ENCODE assay signal across 9 cellular contexts in genomic region chr10:15898046-15898445, GRCh38. TPM values are rescaled to one million over a fixed set of nuclear protein-coding genes. Genes with fewer than 3 reads are reported as not detected.
DNase-seq lines count a peak whose midpoint lies in the region; ATAC-seq and TF ChIP-seq lines count a peak whose summit lies in the region.
"Had no signal": no experiment of that assay in that cellular context is flagged by ENCODE, and none has a peak within 500 bp of the region (broad histone marks: within the 10 kb centered on the region; RNA-seq: fewer than 3 reads in every experiment).

No MANE protein-coding gene starts in this region.

- DNase-seq in SHP77 treated with DMSO at 0.1 percent for 48 hours (lab: John Stamatoyannopoulos, UW) (peak; percentile 7), SHP77 (lab: John Stamatoyannopoulos, UW) (no peak), choroid plexus epithelial cell (ENCODE audit: low read depth) (peak; percentile 57), smooth muscle cell (lab: John Stamatoyannopoulos, UW; ENCODE audit: unreplicated experiment) (no peak), gastrocnemius medialis (no peak), occipital lobe (lab: John Stamatoyannopoulos, UW) (no peak), NCI-H1105 (lab: John Stamatoyannopoulos, UW) (no peak)
- DNase-seq: activated CD4-positive, alpha-beta T cell treated with anti-CD3 and anti-CD28 coated beads, Interleukin-2, amount 50 U/mL, for 48 hours had no signal

- peak; percentile 32 for TF ChIP-seq CTCF in LNCAP (IDR thresholded peaks at IDR 0.05)
- TF ChIP-seq CTCF in choroid plexus epithelial cell (conservative IDR thresholded peaks at IDR 0.05; ENCODE audit: low read depth, low read length) = peak; percentile 49
- TF ChIP-seq CTCF in smooth muscle cell (IDR thresholded peaks at IDR 0.05; ENCODE audit: borderline replicate concordance, insufficient read depth, poor library complexity, severe bottlenecking) = peak; percentile 24
- no peak for TF ChIP-seq CTCF in gastrocnemius medialis (IDR thresholded peaks at IDR 0.05 in 4 of 5, conservative IDR thresholded peaks at IDR 0.05 in 1 of 5)

- H3K79me2 ChIP-seq in smooth muscle cell (ENCODE audit: low read depth) = no peaks in the 10 kb centered on the region

- H3K27ac ChIP-seq in smooth muscle cell (ENCODE audit: low read depth) = no peak overlapping the region
- H3K27ac ChIP-seq in gastrocnemius medialis = no peak overlapping the region

- H2AFZ ChIP-seq in smooth muscle cell (ENCODE audit: low read depth) = no peak overlapping the region

- no peak overlapping the region for H3K4me2 ChIP-seq in smooth muscle cell

- no peak overlapping the region for H3K9ac ChIP-seq in smooth muscle cell (ENCODE audit: low read depth)

- no peak for TF ChIP-seq POLR2A in gastrocnemius medialis (IDR thresholded peaks at IDR 0.05)

- no peaks in the 10 kb centered on the region for H3K27me3 ChIP-seq in smooth muscle cell (ENCODE audit: low read depth)
- H3K27me3 ChIP-seq in gastrocnemius medialis = peaks cover 0 to 3% (median 0%) of the 10 kb centered on the region in 3 donors

- H3F3A ChIP-seq in smooth muscle cell (ENCODE audit: low read depth) = no peaks in the 10 kb centered on the region

- H3K9me3 ChIP-seq in smooth muscle cell (replicated peaks; ENCODE audit: low read depth) (no peaks in the 10 kb centered on the region), gastrocnemius medialis (no peaks in the 10 kb centered on the region)

- in situ Hi-C loops in gastrocnemius medialis (cut with MboI; ENCODE audit: low sequenced_read_pairs in 4 of 4) = loop anchor here in 2 of 4 donors (25.0 kb wide), 1 partner anchor 889 kb away; no protein-coding TSS in a partner anchor

- intact Hi-C loops in gastrocnemius medialis (cut with DNase I; ENCODE audit: low total_unique reads) = no loop called here

- 67% methylated on average over 4 of the region's 4 CpGs for WGBS in smooth muscle cell (ENCODE audit: low lambda C conversion rate)

- no peak for ATAC-seq in gastrocnemius medialis

- H3K36me3 ChIP-seq in smooth muscle cell (ENCODE audit: low read depth) (no peaks in the 10 kb centered on the region), gastrocnemius medialis (no peaks in the 10 kb centered on the region)

- no peak overlapping the region for H3K4me3 ChIP-seq in choroid plexus epithelial cell (ENCODE audit: low read depth, low read length)
- no peak overlapping the region for H3K4me3 ChIP-seq in smooth muscle cell
- H3K4me3 ChIP-seq in gastrocnemius medialis = no peak overlapping the region

- H3K4me1 ChIP-seq in smooth muscle cell (ENCODE audit: low read depth) (no peaks in the 10 kb centered on the region), gastrocnemius medialis (no peaks in the 10 kb centered on the region)

- H4K20me1 ChIP-seq in smooth muscle cell (ENCODE audit: low read depth) = no peaks in the 10 kb centered on the region

RNA-seq across cellular contexts. Expression of gene MINDY3, which starts 37.7 kb away (rescaled TPM):
- total RNA-seq in smooth muscle cell = 31.7 and 32.2 TPM in 2 replicates
- 15.2 and 16.9 TPM in 2 replicates for polyA plus RNA-seq in smooth muscle cell
- 10 to 100 TPM in 2 of 4 donors, 1 to 10 TPM in 2; 7.6 to 37.5 (median 10.8) TPM for total RNA-seq in gastrocnemius medialis
- total RNA-seq in occipital lobe = 127 TPM

Comparison
In these comparisons a context has a peak if more than half of its experiments do, and no peak if none do; other contexts are left out.
1. DNase-seq: peak in SHP77 treated with DMSO at 0.1 percent for 48 hours (single experiment) and choroid plexus epithelial cell (single experiment); none in SHP77 (0 of 2), smooth muscle cell (single experiment), gastrocnemius medialis (0 of 2), occipital lobe (single experiment) and NCI-H1105 (single experiment).
2. CTCF ChIP-seq: peak in LNCAP (single experiment), choroid plexus epithelial cell (single experiment) and smooth muscle cell (single experiment); none in gastrocnemius medialis (0 of 5).